Comparison of ENCODE assay signal across 9 cellular contexts in the genomic region with DNA sequence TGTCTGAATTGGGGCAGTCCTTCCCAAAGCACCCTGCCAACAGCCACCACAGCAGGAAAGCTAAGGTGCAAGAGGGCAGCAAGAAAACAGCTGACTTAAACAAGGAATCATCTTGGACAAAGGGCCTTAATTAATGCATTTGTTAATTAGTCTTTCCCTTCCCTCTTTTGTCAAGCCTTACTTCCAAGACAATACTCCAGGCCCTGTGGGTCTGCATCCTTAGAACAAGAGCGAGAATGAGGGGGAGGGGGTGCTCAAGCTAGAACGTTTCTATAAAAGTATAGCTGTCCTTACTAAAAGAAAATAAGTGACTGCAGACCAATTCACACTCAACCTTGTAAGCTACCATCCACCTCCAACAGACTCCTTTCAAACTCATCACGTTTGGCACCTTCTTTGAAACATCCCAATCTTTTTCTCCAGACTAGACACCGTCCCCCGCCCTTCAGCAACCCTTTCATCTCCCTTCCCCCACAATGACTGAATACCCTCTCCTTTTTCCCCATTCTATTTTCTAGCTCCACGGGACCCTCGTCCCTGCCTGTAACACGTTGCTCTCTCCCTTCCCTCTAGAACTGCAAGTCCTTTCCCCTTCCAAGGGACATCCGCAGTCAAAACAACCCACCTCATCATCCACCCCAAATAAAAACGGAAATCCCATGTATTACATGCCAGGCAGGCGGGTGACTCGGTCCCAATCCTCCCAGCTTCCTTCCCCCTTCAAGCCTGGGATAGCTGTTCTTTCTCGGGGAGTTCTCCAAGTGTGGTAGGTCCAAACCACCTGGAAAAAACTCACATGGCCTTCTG.
DNase-seq lines count a peak whose midpoint lies in the region; ATAC-seq, FAIRE-seq and TF ChIP-seq lines count a peak whose summit lies in the region.
"Had no signal": no experiment of that assay in that cellular context is flagged by ENCODE, and none has a peak within 500 bp of the region (broad histone marks: within the 10 kb centered on the region; RNA-seq: fewer than 3 reads in every experiment).

No MANE protein-coding gene starts in this region.

- H2BK5ac ChIP-seq in H1 (ENCODE audit: low read depth, low read length) = peak overlapping the region; percentile 81

- peaks cover 30% of the 10 kb centered on the region for H3K79me2 ChIP-seq in PC-3 (ENCODE audit: low read length)
- H3K79me2 ChIP-seq in H1 (ENCODE audit: control insufficient read depth in 1 of 2, insufficient read depth in 2 of 2, low read length in 2 of 2) = peaks cover 23 to 60% of the 10 kb centered on the region in 2 experiments

- peak overlapping the region; percentile 75 for H4K91ac ChIP-seq in H1 (replicated peaks; ENCODE audit: insufficient read length, low read length)

- TF ChIP-seq CTCF in PC-3 (conservative IDR thresholded peaks at IDR 0.05; ENCODE audit: low read depth, low read length) (no peak), H1 (IDR thresholded peaks at IDR 0.05; ENCODE audit: control extremely low read depth in 1 of 3, insufficient read depth in 1 of 3, low read depth in 1 of 3, low read length in 3 of 3) (no peak), nephron (IDR thresholded peaks at IDR 0.05; ENCODE audit: unreplicated experiment in 3 of 3) (no peak)

- H2AFZ ChIP-seq in PC-3 (ENCODE audit: low read length) = peak overlapping the region; percentile 78
- H2AFZ ChIP-seq in H1 (ENCODE audit: low read length) = no peak overlapping the region

- H3K23me2 ChIP-seq in H1 (ENCODE audit: low read depth, low read length) = peaks cover 9% of the 10 kb centered on the region

- no peaks in the 10 kb centered on the region for H3K9me2 ChIP-seq in PC-3 (replicated peaks; ENCODE audit: low read length)

- H3K36me3 Mint-ChIP-seq in nephron (ENCODE audit: low read depth) = no peaks in the 10 kb centered on the region

- no peak for FAIRE-seq in H1 (lab: Jason Lieb, UNC)

- H3K4me1 ChIP-seq in PC-3 (ENCODE audit: insufficient read depth, low read length) = no peaks in the 10 kb centered on the region; the same call in 1 of the 2 replicates
- H3K4me1 ChIP-seq in H1 (replicated peaks in 1 of 4; ENCODE audit: control insufficient read depth in 3 of 4, insufficient read depth in 4 of 4, low read length in 3 of 4) = peaks cover 5 to 31% (median 22%) of the 10 kb centered on the region in 4 experiments

- CTCF ChIA-PET in PC-3 (lab: Charles Lee) (no interaction called here), H1 (lab: Charles Lee; ENCODE audit: partially characterized antibody) (interaction anchor here (0.5 to 1.8 kb wide), 6 partner anchors 14 to 1406 kb away, joined by 3 to 13 read pairs (median 5); no protein-coding TSS in a partner anchor)

- TF ChIP-seq RAD21 in H1 (IDR thresholded peaks at IDR 0.05 in 1 of 2, conservative IDR thresholded peaks at IDR 0.05 in 1 of 2; ENCODE audit: low read depth in 2 of 2, low read length in 2 of 2) = no peak

- ATAC-seq in PC-3 (no peak), HG03196 (IDR thresholded peaks at IDR 0.05; ENCODE audit: unreplicated experiment) (no peak), GM21529 (IDR thresholded peaks at IDR 0.05; ENCODE audit: unreplicated experiment) (no peak)

- H4K5ac ChIP-seq in H1 (ENCODE audit: insufficient read length, low read depth, low read length) = peak overlapping the region; percentile 66

- no peak overlapping the region for H4K8ac ChIP-seq in H1 (ENCODE audit: extremely low read depth, insufficient read depth, low read length)

- H2BK20ac ChIP-seq in H1 (ENCODE audit: low read length) = peak overlapping the region; percentile 87; the same call in 1 of the 2 replicates

- peak overlapping the region; percentile 95 for H3K4me2 ChIP-seq in PC-3 (ENCODE audit: low read length)
- H3K4me2 ChIP-seq in H1 (ENCODE audit: insufficient read depth in 1 of 2, low read depth in 2 of 2, low read length in 2 of 2) = peak overlapping the region; percentile 81 to 98

- H3K27me3 ChIP-seq in PC-3 (ENCODE audit: low read length) = no peaks in the 10 kb centered on the region
- no peaks in the 10 kb centered on the region for H3K27me3 ChIP-seq in H1 (replicated peaks in 1 of 4; ENCODE audit: control insufficient read depth in 3 of 4, extremely low read depth in 1 of 4, insufficient read depth in 3 of 4, low read length in 3 of 4)

- H3K27ac ChIP-seq in PC-3 (ENCODE audit: low read length) (no peak overlapping the region), H1 (ENCODE audit: low read depth, low read length) (peak overlapping the region; percentile 68)
- H3K27ac ChIP-seq: 22Rv1 had no signal

- H3K79me1 ChIP-seq in H1 (ENCODE audit: low read depth, low read length) = peaks cover 15% of the 10 kb centered on the region

- peak overlapping the region; percentile 85 to 89 (median 85) for H3K4me3 Mint-ChIP-seq in nephron

- H3K23ac ChIP-seq in H1 (ENCODE audit: insufficient read length) = no peak overlapping the region

- TF ChIP-seq EP300 in H1 (IDR thresholded peaks at IDR 0.05; ENCODE audit: borderline replicate concordance in 1 of 2, low read depth in 2 of 2, low read length in 2 of 2) = no peak

- DNase-seq in DMS 273 (lab: John Stamatoyannopoulos, UW; ENCODE audit: unreplicated experiment) (peak; percentile 42), DMS 273 treated with DMSO at 0.1 percent for 48 hours (lab: John Stamatoyannopoulos, UW) (no peak), PC-3 (peak; percentile 14), H1 (ENCODE audit: low read depth in 1 of 2, low spot score in 2 of 2) (peak in 1 of 2 experiments; percentile 61), putamen (ENCODE audit: low spot score) (no peak)

- H3K9ac ChIP-seq in PC-3 (ENCODE audit: low read length) (peak overlapping the region; percentile 71), H1 (replicated peaks in 1 of 4; ENCODE audit: extremely low read depth in 1 of 4, low read depth in 3 of 4, low read length in 3 of 4) (peak overlapping the region; percentile 10 to 84 (median 74))

- 2% methylated on average over 13 of the region's 13 CpGs; no CpG with 5 or more reads in 1 of the 2 experiments for whole genome bisulfite sequencing in H1 (ENCODE audit: extremely low coverage in 1 of 2, insufficient coverage in 1 of 2, insufficient read length in 1 of 2, insufficient replicate concordance in 2 of 2, low coverage in 1 of 2, low lambda C conversion rate in 2 of 2, missing lambda C conversion rate in 1 of 2), 2 experiments

- peak overlapping the region; percentile 19 for H3K14ac ChIP-seq in H1 (ENCODE audit: insufficient read length)

- BruUV-seq in PC-3 (replicated peaks; lab: Mats Ljungman, UMichigan) = TSS peak; percentile 48

- 0 out of 3 replicates have a peak, but pooled peaks of 1 of the 2 experiments have one; percentile 23 for TF ChIP-seq POLR2A in H1 (IDR thresholded peaks at IDR 0.05; ENCODE audit: control extremely low read depth in 1 of 2, low read depth in 2 of 2, low read length in 2 of 2)

- H2BK15ac ChIP-seq in H1 (ENCODE audit: low read length) = peak overlapping the region; percentile 72; the same call in 1 of the 2 replicates

- H3K27me3 Mint-ChIP-seq in nephron (ENCODE audit: low read depth) = no peaks in the 10 kb centered on the region

- H3K9me3 Mint-ChIP-seq in nephron = no peaks in the 10 kb centered on the region

- peak overlapping the region; percentile 29; the same call in 1 of the 2 replicates for H2AK5ac ChIP-seq in H1 (ENCODE audit: low read depth, low read length)

- POLR2A ChIA-PET in PC-3 (lab: Charles Lee; ENCODE audit: unreplicated experiment) (interaction anchor here (0.5 kb wide), 1 partner anchor 94 kb away, joined by 8 read pairs; no protein-coding TSS in a partner anchor), H1 (lab: Charles Lee; ENCODE audit: partially characterized antibody) (interaction anchor here (0.7 to 2.2 kb wide), 17 partner anchors 10 to 85 kb away, joined by 3 to 8 read pairs (median 3); no protein-coding TSS in a partner anchor)

- H3K4me1 Mint-ChIP-seq in nephron = peaks cover 39% of the 10 kb centered on the region

- H3K9me3 ChIP-seq in PC-3 (ENCODE audit: low read length) (no peaks in the 10 kb centered on the region), H1 (ENCODE audit: insufficient read depth in 2 of 2, low read depth in 1 of 2, low read length in 1 of 2) (no peaks in the 10 kb centered on the region)

- no peaks in the 10 kb centered on the region for H3F3A ChIP-seq in PC-3 (ENCODE audit: low read length, unreplicated experiment)

- peak overlapping the region; percentile 41 for H2BK120ac ChIP-seq in H1 (replicated peaks; ENCODE audit: low read depth, low read length)

- no peaks in the 10 kb centered on the region for H4K20me1 ChIP-seq in PC-3 (ENCODE audit: low read length)
- H4K20me1 ChIP-seq in H1 (replicated peaks in 1 of 2; ENCODE audit: control insufficient read depth in 1 of 2, insufficient read depth in 2 of 2, low read length in 2 of 2) = peaks cover 10 to 17% of the 10 kb centered on the region in 2 experiments

- intact Hi-C loops in PC-3 (cut with micrococcal nuclease) = no loop called here

- peak overlapping the region; percentile 83 for H3K56ac ChIP-seq in H1 (replicated peaks; ENCODE audit: insufficient read length, low read depth, low read length)

- H2BK12ac ChIP-seq in H1 (ENCODE audit: low read depth, low read length) = peak overlapping the region; percentile 80

- peak overlapping the region; percentile 92 for H3K18ac ChIP-seq in H1 (ENCODE audit: extremely low read depth, low read length)

- no peak overlapping the region for H3K4ac ChIP-seq in H1 (replicated peaks; ENCODE audit: insufficient read length, low read depth, low read length)

- H3K36me3 ChIP-seq in PC-3 (ENCODE audit: low read depth, low read length) (no peaks in the 10 kb centered on the region), H1 (ENCODE audit: control insufficient read depth in 2 of 4, insufficient read depth in 4 of 4, low read length in 3 of 4) (peaks cover 0 to 5% (median 0%) of the 10 kb centered on the region in 4 experiments; a peak in 1 of 8 replicates)

- peak overlapping the region; percentile 93 for H3K4me3 ChIP-seq in PC-3 (ENCODE audit: low read length)
- H3K4me3 ChIP-seq in H1 (ENCODE audit: extremely low read depth in 1 of 4, insufficient read depth in 2 of 4, low read depth in 3 of 4, low read length in 4 of 4) = peak overlapping the region; percentile 84 to 98 (median 94)

- H3K27ac Mint-ChIP-seq in nephron = peak overlapping the region; percentile 40 to 82 (median 41)

Comparison
In these comparisons a context has a peak if more than half of its experiments do, and no peak if none do; other contexts are left out.
1. DNase-seq: peak in DMS 273 (single experiment) and PC-3 (single experiment); none in DMS 273 treated with DMSO at 0.1 percent for 48 hours (single experiment) and putamen (single experiment).